1 cellular context compared by ENCODE assay signal in the genomic region with DNA sequence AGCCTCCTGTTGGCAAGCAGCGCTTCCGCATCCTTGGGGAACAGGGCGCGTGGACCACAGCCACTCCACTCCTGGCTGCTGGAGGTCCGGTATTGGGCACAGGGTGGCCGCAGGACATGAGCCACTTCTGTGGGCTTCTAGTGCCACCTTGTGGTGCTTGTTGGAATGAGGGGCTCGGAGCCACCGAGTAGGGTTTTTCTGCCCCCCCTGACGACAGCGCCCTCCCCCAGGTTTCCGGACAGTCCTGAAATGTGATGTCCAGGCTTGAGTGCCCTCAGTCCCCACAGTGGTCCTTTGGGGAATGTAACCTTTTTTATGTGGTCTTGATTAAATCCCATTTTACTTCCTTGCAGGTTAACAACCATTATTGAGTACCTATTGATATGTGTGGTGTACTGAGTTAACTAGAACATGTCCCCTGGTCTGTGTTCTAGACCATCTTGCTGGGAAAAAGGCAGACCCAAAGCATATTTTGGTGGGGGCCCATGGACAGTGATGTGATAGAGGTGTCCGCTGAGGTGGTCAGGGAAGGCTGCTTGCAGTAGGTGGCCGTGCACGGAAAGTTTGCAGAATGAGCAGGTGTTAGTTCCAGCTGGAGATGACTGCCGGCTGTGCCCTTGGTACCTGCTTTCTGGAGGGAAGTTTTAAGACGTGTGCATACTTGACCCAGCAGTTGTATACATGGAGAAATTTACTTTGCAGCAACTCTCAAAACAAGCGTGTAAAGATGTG.
TF ChIP-seq lines count a peak whose summit lies in the region.

No MANE protein-coding gene starts in this region.

TF ChIP-seq in K562, 482 proteins besides CTCF, POLR2A, EP300 and RAD21 (continued from another document and continues in another):
- TF ChIP-seq TFE3 (CRISPR knock-in tag; IDR thresholded peaks at IDR 0.05): no peak
- peak; percentile 8 for TF ChIP-seq EWSR1 (IDR thresholded peaks at IDR 0.05; ENCODE audit: borderline replicate concordance, low read depth, partially characterized antibody)
- TF ChIP-seq MYC (IDR thresholded peaks at IDR 0.05; ENCODE audit: low read depth, low read length): no peak
- TF ChIP-seq MYC (CRISPR knock-in tag; IDR thresholded peaks at IDR 0.05; ENCODE audit: borderline replicate concordance, low read depth): no peak
- no peak for TF ChIP-seq DIDO1 (tag; IDR thresholded peaks at IDR 0.05; ENCODE audit: low read depth)
- TF ChIP-seq DEAF1 (CRISPR knock-in tag; IDR thresholded peaks at IDR 0.05): peak; percentile 56; the same call in 1 of the 2 replicates
- peak in 1 of 2 experiments; percentile 80; a peak in 1 of 4 replicates for TF ChIP-seq SRF (CRISPR knock-in tag; IDR thresholded peaks at IDR 0.05)
- TF ChIP-seq MBD2 (IDR thresholded peaks at IDR 0.05; ENCODE audit: borderline replicate concordance, low read depth): no peak
- TF ChIP-seq ZFP91 (CRISPR knock-in tag; IDR thresholded peaks at IDR 0.05): no peak
- no peak for TF ChIP-seq HMGXB4 (CRISPR knock-in tag; IDR thresholded peaks at IDR 0.05)
- no peak for TF ChIP-seq ZNF77 (CRISPR knock-in tag; IDR thresholded peaks at IDR 0.05)
- TF ChIP-seq NR1H2 (CRISPR knock-in tag; IDR thresholded peaks at IDR 0.05): no peak
- peak; percentile 69 for TF ChIP-seq RBM22 (IDR thresholded peaks at IDR 0.05; ENCODE audit: low read depth, low read length, poor library complexity, severe bottlenecking)
- no peak for TF ChIP-seq MTA1 (IDR thresholded peaks at IDR 0.05; ENCODE audit: borderline replicate concordance)
- TF ChIP-seq, protein P1, sequence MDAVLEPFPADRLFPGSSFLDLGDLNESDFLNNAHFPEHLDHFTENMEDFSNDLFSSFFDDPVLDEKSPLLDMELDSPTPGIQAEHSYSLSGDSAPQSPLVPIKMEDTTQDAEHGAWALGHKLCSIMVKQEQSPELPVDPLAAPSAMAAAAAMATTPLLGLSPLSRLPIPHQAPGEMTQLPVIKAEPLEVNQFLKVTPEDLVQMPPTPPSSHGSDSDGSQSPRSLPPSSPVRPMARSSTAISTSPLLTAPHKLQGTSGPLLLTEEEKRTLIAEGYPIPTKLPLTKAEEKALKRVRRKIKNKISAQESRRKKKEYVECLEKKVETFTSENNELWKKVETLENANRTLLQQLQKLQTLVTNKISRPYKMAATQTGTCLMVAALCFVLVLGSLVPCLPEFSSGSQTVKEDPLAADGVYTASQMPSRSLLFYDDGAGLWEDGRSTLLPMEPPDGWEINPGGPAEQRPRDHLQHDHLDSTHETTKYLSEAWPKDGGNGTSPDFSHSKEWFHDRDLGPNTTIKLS (IDR thresholded peaks at IDR 0.05; ENCODE audit: borderline replicate concordance, low read depth): no peak
- peak; percentile 36; the same call in 1 of the 2 replicates for TF ChIP-seq GABPB1 (CRISPR knock-in tag; IDR thresholded peaks at IDR 0.05)
- TF ChIP-seq ATF7 (IDR thresholded peaks at IDR 0.05): 0 out of 2 replicates have a peak, but pooled peaks have one; percentile 15
- no peak for TF ChIP-seq BDP1 (IDR thresholded peaks at IDR 0.05; ENCODE audit: insufficient read depth, insufficient read length)
- no peak for TF ChIP-seq KAT2B (IDR thresholded peaks at IDR 0.05; ENCODE audit: low read depth, low read length)
- no peak for TF ChIP-seq RERE (CRISPR knock-in tag; IDR thresholded peaks at IDR 0.05; ENCODE audit: borderline replicate concordance)
- no peak for TF ChIP-seq FOXP1 (CRISPR knock-in tag; IDR thresholded peaks at IDR 0.05)
- TF ChIP-seq ZBTB17 (CRISPR knock-in tag; IDR thresholded peaks at IDR 0.05): no peak
- TF ChIP-seq KDM2B (CRISPR knock-in tag; IDR thresholded peaks at IDR 0.05): no peak
- no peak for TF ChIP-seq CHD1 (IDR thresholded peaks at IDR 0.05; ENCODE audit: low read length)
- no peak for TF ChIP-seq ZNF431 (CRISPR knock-in tag; IDR thresholded peaks at IDR 0.05)
- no peak for TF ChIP-seq SMARCB1 (IDR thresholded peaks at IDR 0.05; ENCODE audit: insufficient read length, low read depth)
- no peak for TF ChIP-seq ZNF696 (CRISPR knock-in tag; conservative IDR thresholded peaks at IDR 0.05)
- TF ChIP-seq ZNF830 (CRISPR knock-in tag; IDR thresholded peaks at IDR 0.05): no peak
- no peak for TF ChIP-seq SAP30 (IDR thresholded peaks at IDR 0.05; ENCODE audit: borderline replicate concordance, insufficient read depth, low read depth, low read length, poor library complexity, severe bottlenecking)
- no peak for TF ChIP-seq PHTF2 (CRISPR knock-in tag; IDR thresholded peaks at IDR 0.05)
- peak; percentile 64 for TF ChIP-seq POLR2G (IDR thresholded peaks at IDR 0.05; ENCODE audit: low read depth, low read length)
- TF ChIP-seq BRD4 (IDR thresholded peaks at IDR 0.05): no peak
- TF ChIP-seq ZNF354B (CRISPR knock-in tag; IDR thresholded peaks at IDR 0.05): no peak
- no peak for TF ChIP-seq ZNF184 (CRISPR knock-in tag; IDR thresholded peaks at IDR 0.05)
- TF ChIP-seq ZKSCAN1 (IDR thresholded peaks at IDR 0.05; ENCODE audit: low read depth, low read length): peak; percentile 96
- TF ChIP-seq FOXM1 (IDR thresholded peaks at IDR 0.05; ENCODE audit: low read depth): no peak
- TF ChIP-seq FOXM1 (CRISPR knock-in tag; IDR thresholded peaks at IDR 0.05; ENCODE audit: low read depth): no peak
- TF ChIP-seq, protein P2, sequence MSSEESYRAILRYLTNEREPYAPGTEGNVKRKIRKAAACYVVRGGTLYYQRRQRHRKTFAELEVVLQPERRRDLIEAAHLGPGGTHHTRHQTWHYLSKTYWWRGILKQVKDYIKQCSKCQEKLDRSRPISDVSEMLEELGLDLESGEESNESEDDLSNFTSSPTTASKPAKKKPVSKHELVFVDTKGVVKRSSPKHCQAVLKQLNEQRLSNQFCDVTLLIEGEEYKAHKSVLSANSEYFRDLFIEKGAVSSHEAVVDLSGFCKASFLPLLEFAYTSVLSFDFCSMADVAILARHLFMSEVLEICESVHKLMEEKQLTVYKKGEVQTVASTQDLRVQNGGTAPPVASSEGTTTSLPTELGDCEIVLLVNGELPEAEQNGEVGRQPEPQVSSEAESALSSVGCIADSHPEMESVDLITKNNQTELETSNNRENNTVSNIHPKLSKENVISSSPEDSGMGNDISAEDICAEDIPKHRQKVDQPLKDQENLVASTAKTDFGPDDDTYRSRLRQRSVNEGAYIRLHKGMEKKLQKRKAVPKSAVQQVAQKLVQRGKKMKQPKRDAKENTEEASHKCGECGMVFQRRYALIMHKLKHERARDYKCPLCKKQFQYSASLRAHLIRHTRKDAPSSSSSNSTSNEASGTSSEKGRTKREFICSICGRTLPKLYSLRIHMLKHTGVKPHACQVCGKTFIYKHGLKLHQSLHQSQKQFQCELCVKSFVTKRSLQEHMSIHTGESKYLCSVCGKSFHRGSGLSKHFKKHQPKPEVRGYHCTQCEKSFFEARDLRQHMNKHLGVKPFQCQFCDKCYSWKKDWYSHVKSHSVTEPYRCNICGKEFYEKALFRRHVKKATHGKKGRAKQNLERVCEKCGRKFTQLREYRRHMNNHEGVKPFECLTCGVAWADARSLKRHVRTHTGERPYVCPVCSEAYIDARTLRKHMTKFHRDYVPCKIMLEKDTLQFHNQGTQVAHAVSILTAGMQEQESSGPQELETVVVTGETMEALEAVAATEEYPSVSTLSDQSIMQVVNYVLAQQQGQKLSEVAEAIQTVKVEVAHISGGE (CRISPR knock-in tag; IDR thresholded peaks at IDR 0.05): no peak
- TF ChIP-seq ARID3B (CRISPR knock-in tag; IDR thresholded peaks at IDR 0.05; ENCODE audit: borderline replicate concordance): no peak
